29 cellular contexts compared by ENCODE assay signal in genomic region chr11:13761712-13762111, GRCh38.
DNase-seq lines count a peak whose midpoint lies in the region; ATAC-seq and TF ChIP-seq lines count a peak whose summit lies in the region.
"Had no signal": no experiment of that assay in that cellular context is flagged by ENCODE, and none has a peak within 500 bp of the region (broad histone marks: within the 10 kb centered on the region; RNA-seq: fewer than 3 reads in every experiment).

No MANE protein-coding gene starts in this region.

- no peak overlapping the region for H3K27ac Mint-ChIP-seq in activated T-helper 1 cell treated with anti-CD3 and anti-CD28 coated beads, Interleukin-12 subunit alpha, Interleukin-12 subunit beta, Interleukin-2, Interleukin-4 antibody, amounts not matched to agents 30 ng/mL and 10 ng/mL and 1 ng/mL, durations not matched to agents 14 hours and 24 hours and 36 hours
- H3K27ac Mint-ChIP-seq: activated naive CD8-positive, alpha-beta T cell treated with anti-CD3 and anti-CD28 coated beads for 36 hours; stimulated activated memory B cell treated with anti-CD40 and anti-IgM and Interleukin-4, amounts not matched to agents 10 μg/mL and 1 μg/mL and 100 μg/mL, for 72 hours; type B pancreatic cell had no signal

- peak overlapping the region; percentile 40; the same call in 1 of the 2 replicates for H2BK120ac ChIP-seq in IMR-90 (ENCODE audit: low read depth, low read length)

- H2BK15ac ChIP-seq in IMR-90 (ENCODE audit: low read depth, low read length): no peak overlapping the region

- H3K4me1 Mint-ChIP-seq in activated T-helper 1 cell treated with anti-CD3 and anti-CD28 coated beads, Interleukin-12 subunit alpha, Interleukin-12 subunit beta, Interleukin-2, Interleukin-4 antibody, amounts not matched to agents 30 ng/mL and 10 ng/mL and 1 ng/mL, durations not matched to agents 14 hours and 24 hours and 36 hours (ENCODE audit: low read depth): no peaks in the 10 kb centered on the region
- H3K4me1 Mint-ChIP-seq: activated naive CD8-positive, alpha-beta T cell treated with anti-CD3 and anti-CD28 coated beads for 36 hours; stimulated activated memory B cell treated with anti-CD40 and anti-IgM and Interleukin-4, amounts not matched to agents 10 μg/mL and 1 μg/mL and 100 μg/mL, for 72 hours had no signal

- H3K36me3 Mint-ChIP-seq in activated T-helper 1 cell treated with anti-CD3 and anti-CD28 coated beads, Interleukin-12 subunit alpha, Interleukin-12 subunit beta, Interleukin-2, Interleukin-4 antibody, amounts not matched to agents 30 ng/mL and 10 ng/mL and 1 ng/mL, durations not matched to agents 14 hours and 24 hours and 36 hours (ENCODE audit: low read depth): no peaks in the 10 kb centered on the region
- H3K36me3 Mint-ChIP-seq: activated naive CD8-positive, alpha-beta T cell treated with anti-CD3 and anti-CD28 coated beads for 36 hours; stimulated activated memory B cell treated with anti-CD40 and anti-IgM and Interleukin-4, amounts not matched to agents 10 μg/mL and 1 μg/mL and 100 μg/mL, for 72 hours; type B pancreatic cell had no signal

- no peak overlapping the region for H4K5ac ChIP-seq in IMR-90 (ENCODE audit: low read depth, low read length)

- intact Hi-C loops in IMR-90 (cut with micrococcal nuclease): no loop called here
- intact Hi-C loops in activated T-helper 1 cell treated with anti-CD3 and anti-CD28 coated beads, Interleukin-12 subunit alpha, Interleukin-12 subunit beta, Interleukin-2, Interleukin-4 antibody, amounts not matched to agents 30 ng/mL and 10 ng/mL and 1 ng/mL, durations not matched to agents 14 hours and 24 hours and 36 hours (cut with micrococcal nuclease): no loop called here

- H4K91ac ChIP-seq in IMR-90 (ENCODE audit: insufficient read depth, low read depth, low read length): no peak overlapping the region

- H3K36me3 ChIP-seq in IMR-90 (ENCODE audit: control insufficient read depth, insufficient read depth, low read length): no peaks in the 10 kb centered on the region
- H3K36me3 ChIP-seq: left lung, right lobe of liver had no signal

- H3K9me3 Mint-ChIP-seq in activated T-helper 1 cell treated with anti-CD3 and anti-CD28 coated beads, Interleukin-12 subunit alpha, Interleukin-12 subunit beta, Interleukin-2, Interleukin-4 antibody, amounts not matched to agents 30 ng/mL and 10 ng/mL and 1 ng/mL, durations not matched to agents 14 hours and 24 hours and 36 hours: no peaks in the 10 kb centered on the region
- H3K9me3 Mint-ChIP-seq: activated naive CD8-positive, alpha-beta T cell treated with anti-CD3 and anti-CD28 coated beads for 36 hours; stimulated activated memory B cell treated with anti-CD40 and anti-IgM and Interleukin-4, amounts not matched to agents 10 μg/mL and 1 μg/mL and 100 μg/mL, for 72 hours; type B pancreatic cell had no signal

- ATAC-seq in IMR-90 (ENCODE audit: low read depth): peak; percentile 71
- no peak for ATAC-seq in GM18909 (IDR thresholded peaks at IDR 0.05; ENCODE audit: poor library complexity, unreplicated experiment)
- ATAC-seq: foreskin keratinocyte; left lung; Panc1; right lobe of liver; stimulated activated memory B cell treated with anti-CD40 and anti-IgM and Interleukin-4, amounts not matched to agents 10 μg/mL and 1 μg/mL and 100 μg/mL, for 72 hours had no signal

- no peaks in the 10 kb centered on the region for H3K27me3 Mint-ChIP-seq in activated T-helper 1 cell treated with anti-CD3 and anti-CD28 coated beads, Interleukin-12 subunit alpha, Interleukin-12 subunit beta, Interleukin-2, Interleukin-4 antibody, amounts not matched to agents 30 ng/mL and 10 ng/mL and 1 ng/mL, durations not matched to agents 14 hours and 24 hours and 36 hours (ENCODE audit: insufficient read depth)
- H3K27me3 Mint-ChIP-seq: activated naive CD8-positive, alpha-beta T cell treated with anti-CD3 and anti-CD28 coated beads for 36 hours; type B pancreatic cell had no signal

- H3K14ac ChIP-seq in IMR-90 (replicated peaks; ENCODE audit: low read depth, low read length): no peak overlapping the region

- H2BK5ac ChIP-seq in IMR-90 (ENCODE audit: low read depth, low read length, poor library complexity, severe bottlenecking): no peak overlapping the region

- no peak overlapping the region for H3K27ac ChIP-seq in IMR-90 (ENCODE audit: insufficient read depth, low read length)
- H3K27ac ChIP-seq: foreskin keratinocyte, HL-60, left lung, right lobe of liver had no signal

- dilution Hi-C loops in IMR-90 (cut with HindIII; ENCODE audit: low sequenced_read_pairs, unreplicated experiment): no loop called here

- peaks cover 3% of the 10 kb centered on the region; the same call in 1 of the 2 replicates for H3K9me1 ChIP-seq in IMR-90 (ENCODE audit: insufficient read depth, low read length)

- DNase-seq in AG10803 (ENCODE audit: low read depth): peak; percentile 54
- DNase-seq in IMR-90: peak; percentile 44
- DNase-seq in amniotic epithelial cell (ENCODE audit: low read depth): peak; percentile 33
- DNase-seq in hepatic stellate cell (ENCODE audit: low spot score): peak; percentile 4
- DNase-seq in NCI-H2081 (lab: John Stamatoyannopoulos, UW): no peak
- DNase-seq in activated T-helper 1 cell treated with anti-CD3 and anti-CD28 coated beads, Interleukin-12 subunit alpha, Interleukin-12 subunit beta, Interleukin-2, Interleukin-4 antibody, amounts not matched to agents 30 ng/mL and 10 ng/mL and 1 ng/mL, durations not matched to agents 14 hours and 24 hours and 36 hours (ENCODE audit: low spot score): no peak
- no peak for DNase-seq in SW 1271 (lab: John Stamatoyannopoulos, UW)
- DNase-seq: activated CD4-positive, alpha-beta T cell treated with anti-CD3 and anti-CD28 coated beads, Interleukin-2, amount 50 U/mL, for 4 hours; activated CD8-positive, alpha-beta memory T cell treated with anti-CD3 and anti-CD28 coated beads, Interleukin-2, amount 50 U/mL, for 4 hours; activated effector memory CD4-positive, alpha-beta T cell treated with Interleukin-2 at 50 U/mL for 16 hours; activated naive CD8-positive, alpha-beta T cell treated with anti-CD3 and anti-CD28 coated beads for 36 hours; C1 segment of cervical spinal cord; Caco-2; left lung; mesenchymal stem cell; NCI-H1092; NCI-H1694 treated with DMSO at 0.1 percent for 48 hours; NCI-H526; right lobe of liver; stimulated activated CD4-positive, alpha-beta T cell treated with anti-CD3 and anti-CD28 coated beads, Interleukin-12 subunit alpha, Interleukin-12 subunit beta, amount 100 ng/mL, for 4 hours; stimulated activated CD4-positive, alpha-beta T cell treated with anti-CD3 and anti-CD28 coated beads, Interleukin-4, amount 100 ng/mL, for 4 hours; substantia nigra; T-helper 1 cell had no signal

- H3K9ac ChIP-seq in IMR-90 (ENCODE audit: low read depth, low read length): no peak overlapping the region

- in situ Hi-C loops in IMR-90 (cut with MboI; ENCODE audit: low sequenced_read_pairs): no loop called here

- H3K18ac ChIP-seq in IMR-90 (ENCODE audit: low read depth, low read length): no peak overlapping the region

- POLR2A ChIA-PET in IMR-90 (lab: Charles Lee; ENCODE audit: unreplicated experiment): no interaction called here

- WGBS in IMR-90 (ENCODE audit: extremely low coverage in 2 of 2, insufficient read length in 1 of 2), 2 experiments: no CpG with 5 or more reads among the region's 2 CpGs

- no peaks in the 10 kb centered on the region; the same call in 1 of the 2 replicates for H4K20me1 ChIP-seq in IMR-90 (ENCODE audit: insufficient read depth, low read length)

- H3K4me2 ChIP-seq in IMR-90 (ENCODE audit: low read depth, low read length): no peak overlapping the region

- no peak for TF ChIP-seq RAD21 in IMR-90 (IDR thresholded peaks at IDR 0.05; ENCODE audit: low read length)

- no peak overlapping the region for H3K4ac ChIP-seq in IMR-90 (ENCODE audit: low read depth, low read length)

- H4K8ac ChIP-seq in IMR-90 (ENCODE audit: low read depth in 2 of 2, low read length in 2 of 2): no peak overlapping the region

- no peaks in the 10 kb centered on the region for H3K27me3 ChIP-seq in IMR-90 (ENCODE audit: control insufficient read depth, insufficient read depth, low read length)
- H3K27me3 ChIP-seq: left lung, right lobe of liver had no signal

- no TSS peak for BruUV-seq in IMR-90 (replicated peaks; lab: Mats Ljungman, UMichigan)

- no peak overlapping the region for H2AK5ac ChIP-seq in IMR-90 (ENCODE audit: low read depth, low read length)

- TF ChIP-seq POLR2A in IMR-90 (IDR thresholded peaks at IDR 0.05; ENCODE audit: low read depth, low read length): no peak

- no peak overlapping the region for H3K23ac ChIP-seq in IMR-90 (ENCODE audit: low read depth, low read length)

- peaks cover 2% of the 10 kb centered on the region for H3K4me1 ChIP-seq in IMR-90 (ENCODE audit: control insufficient read depth, insufficient read depth, low read length)
- H3K4me1 ChIP-seq: foreskin keratinocyte, left lung, right lobe of liver had no signal

- H3K56ac ChIP-seq in IMR-90 (ENCODE audit: extremely low read depth, insufficient read depth, low read length): no peak overlapping the region

- no peak overlapping the region for H2AK9ac ChIP-seq in IMR-90 (replicated peaks; ENCODE audit: low read depth, low read length, poor library complexity)

- H2BK20ac ChIP-seq in IMR-90 (ENCODE audit: low read depth, low read length): 0 out of 2 replicates have a peak overlapping the region, but pooled peaks have one; percentile 14

- no peaks in the 10 kb centered on the region for H3K79me1 ChIP-seq in IMR-90 (ENCODE audit: low read depth in 1 of 2, low read length in 2 of 2)

- no peak overlapping the region for H3K4me3 ChIP-seq in AG10803 (ENCODE audit: low read length)
- H3K4me3 ChIP-seq in IMR-90 (ENCODE audit: insufficient read depth, low read depth, low read length): no peak overlapping the region
- H3K4me3 ChIP-seq: left lung, right lobe of liver had no signal

- H3K4me3 Mint-ChIP-seq in activated T-helper 1 cell treated with anti-CD3 and anti-CD28 coated beads, Interleukin-12 subunit alpha, Interleukin-12 subunit beta, Interleukin-2, Interleukin-4 antibody, amounts not matched to agents 30 ng/mL and 10 ng/mL and 1 ng/mL, durations not matched to agents 14 hours and 24 hours and 36 hours: no peak overlapping the region
- H3K4me3 Mint-ChIP-seq: activated naive CD8-positive, alpha-beta T cell treated with anti-CD3 and anti-CD28 coated beads for 36 hours; stimulated activated memory B cell treated with anti-CD40 and anti-IgM and Interleukin-4, amounts not matched to agents 10 μg/mL and 1 μg/mL and 100 μg/mL, for 72 hours; type B pancreatic cell had no signal

- CTCF ChIA-PET in IMR-90 (lab: Yijun Ruan, JAX): no interaction called here

- TF ChIP-seq CTCF in AG10803 (conservative IDR thresholded peaks at IDR 0.05; ENCODE audit: low read length) (no peak), IMR-90 (conservative IDR thresholded peaks at IDR 0.05; ENCODE audit: low read depth, low read length) (no peak)

- no peak overlapping the region for H2AFZ ChIP-seq in IMR-90 (replicated peaks; ENCODE audit: low read length, poor library complexity)

- no peaks in the 10 kb centered on the region for H3K9me3 ChIP-seq in IMR-90 (ENCODE audit: control insufficient read depth, insufficient read depth, low read length)
- H3K9me3 ChIP-seq: Caco-2, left lung, right lobe of liver had no signal

TF ChIP-seq in IMR-90, 13 proteins besides CTCF, POLR2A, EP300 and RAD21 (continues in another document):
- no peak for TF ChIP-seq MXI1 (IDR thresholded peaks at IDR 0.05; ENCODE audit: borderline replicate concordance, low read depth, low read length)
- no peak for TF ChIP-seq FOS (IDR thresholded peaks at IDR 0.05; ENCODE audit: low read depth, low read length)

Comparison
In these comparisons a context has a peak if more than half of its experiments do, and no peak if none do; other contexts are left out.
1. DNase-seq: peak in AG10803 (single experiment), IMR-90 (single experiment), amniotic epithelial cell (single experiment) and hepatic stellate cell (single experiment); none in NCI-H2081 (0 of 2), activated T-helper 1 cell treated with anti-CD3 and anti-CD28 coated beads, Interleukin-12 subunit alpha, Interleukin-12 subunit beta, Interleukin-2, Interleukin-4 antibody, amounts not matched to agents 30 ng/mL and 10 ng/mL and 1 ng/mL, durations not matched to agents 14 hours and 24 hours and 36 hours (single experiment) and SW 1271 (0 of 2).